In genomic region chr6:29414588-29414987, GRCh38 we compare ENCODE assay signal across 21 cellular contexts. TPM values are rescaled to one million over a fixed set of nuclear protein-coding genes. Genes with fewer than 3 reads are reported as not detected.
DNase-seq lines count a peak whose midpoint lies in the region; ATAC-seq and TF ChIP-seq lines count a peak whose summit lies in the region.
"Had no signal": no experiment of that assay in that cellular context is flagged by ENCODE, and none has a peak within 500 bp of the region (broad histone marks: within the 10 kb centered on the region; RNA-seq: fewer than 3 reads in every experiment).

OR12D1 (plus strand) TSS chr6:29414928.

- H3K36me3 Mint-ChIP-seq in osteocyte (ENCODE audit: unreplicated experiment): no peaks in the 10 kb centered on the region
- H3K36me3 Mint-ChIP-seq: activated CD8-positive, alpha-beta memory T cell treated with anti-CD3 and anti-CD28 coated beads, Interleukin-2, amount 10 ng/mL, durations not matched to agents 7 days and 5 days had no signal

- H3K4me3 Mint-ChIP-seq in stimulated activated naive CD8-positive, alpha-beta T cell treated with anti-CD3 and anti-CD28 coated beads, Interleukin-15, amount 100 ng/mL, for 72 hours: no peak within 1 kb of the TSS
- no peak within 1 kb of the TSS for H3K4me3 Mint-ChIP-seq in osteocyte (ENCODE audit: unreplicated experiment)
- H3K4me3 Mint-ChIP-seq: activated CD8-positive, alpha-beta memory T cell treated with anti-CD3 and anti-CD28 coated beads, Interleukin-2, amount 10 ng/mL, durations not matched to agents 7 days and 5 days; naive B cell had no signal

- no peak within 1 kb of the TSS for H3K27ac Mint-ChIP-seq in stimulated activated naive CD8-positive, alpha-beta T cell treated with anti-CD3 and anti-CD28 coated beads, Interleukin-15, amount 100 ng/mL, for 72 hours
- no peak within 1 kb of the TSS for H3K27ac Mint-ChIP-seq in osteocyte (ENCODE audit: unreplicated experiment)
- H3K27ac Mint-ChIP-seq: activated CD8-positive, alpha-beta memory T cell treated with anti-CD3 and anti-CD28 coated beads, Interleukin-2, amount 10 ng/mL, durations not matched to agents 7 days and 5 days; naive B cell had no signal

- H3K36me3 ChIP-seq in brain microvascular endothelial cell (replicated peaks): no peaks in the 10 kb centered on the region
- H3K36me3 ChIP-seq: esophagus squamous epithelium, left ventricle myocardium inferior, right atrium auricular region had no signal

- H3K4me3 ChIP-seq in brain microvascular endothelial cell (ENCODE audit: low read depth, low read length): no peak within 1 kb of the TSS
- H3K4me3 ChIP-seq: esophagus squamous epithelium, left ventricle myocardium inferior, right atrium auricular region had no signal

- H3K9me3 Mint-ChIP-seq in stimulated activated naive CD8-positive, alpha-beta T cell treated with anti-CD3 and anti-CD28 coated beads, Interleukin-15, amount 100 ng/mL, for 72 hours: peaks cover 22 to 30% of the 10 kb centered on the region in 2 donors
- peaks cover 19% of the 10 kb centered on the region for H3K9me3 Mint-ChIP-seq in osteocyte (ENCODE audit: unreplicated experiment)

- in situ Hi-C loops in brain microvascular endothelial cell (cut with HindIII; ENCODE audit: low pct_ligation_motif_present, low sequenced_read_pairs): no loop called here

- H3K27me3 ChIP-seq in brain microvascular endothelial cell (replicated peaks): no peaks in the 10 kb centered on the region
- H3K27me3 ChIP-seq: esophagus squamous epithelium, right atrium auricular region had no signal

- H3K27ac ChIP-seq in C4-2B (no peak within 1 kb of the TSS), brain microvascular endothelial cell (no peak within 1 kb of the TSS)
- H3K27ac ChIP-seq: esophagus squamous epithelium, left ventricle myocardium inferior, right atrium auricular region had no signal

- TF ChIP-seq CTCF in C4-2B (conservative IDR thresholded peaks at IDR 0.05): peak; percentile 46
- peak; percentile 20; the same call in 1 of the 2 replicates for TF ChIP-seq CTCF in LNCAP (IDR thresholded peaks at IDR 0.05)
- TF ChIP-seq CTCF in brain microvascular endothelial cell (IDR thresholded peaks at IDR 0.05; ENCODE audit: low read depth, low read length, missing control alignments): peak; percentile 27
- no peak for TF ChIP-seq CTCF in osteocyte (IDR thresholded peaks at IDR 0.05)

- H3K27me3 Mint-ChIP-seq in stimulated activated naive CD8-positive, alpha-beta T cell treated with anti-CD3 and anti-CD28 coated beads, Interleukin-15, amount 100 ng/mL, for 72 hours: peaks cover 44% of the 10 kb centered on the region
- peaks cover 5% of the 10 kb centered on the region for H3K27me3 Mint-ChIP-seq in osteocyte (ENCODE audit: unreplicated experiment)

- no peaks in the 10 kb centered on the region for H3K4me1 Mint-ChIP-seq in stimulated activated naive CD8-positive, alpha-beta T cell treated with anti-CD3 and anti-CD28 coated beads, Interleukin-15, amount 100 ng/mL, for 72 hours
- no peaks in the 10 kb centered on the region for H3K4me1 Mint-ChIP-seq in osteocyte (ENCODE audit: unreplicated experiment)
- H3K4me1 Mint-ChIP-seq: activated CD8-positive, alpha-beta memory T cell treated with anti-CD3 and anti-CD28 coated beads, Interleukin-2, amount 10 ng/mL, durations not matched to agents 7 days and 5 days; naive B cell had no signal

- no peak for DNase-seq in brain microvascular endothelial cell
- DNase-seq in left lobe of liver (ENCODE audit: low spot score): no peak
- no peak for DNase-seq in medulla oblongata (ENCODE audit: extremely low spot score)
- DNase-seq in stimulated activated naive CD8-positive, alpha-beta T cell treated with anti-CD3 and anti-CD28 coated beads, Interleukin-15, amount 100 ng/mL, for 72 hours: no peak
- DNase-seq in osteocyte (ENCODE audit: extremely low spot score, unreplicated experiment): no peak
- no peak for DNase-seq in ecto neural progenitor cell (ENCODE audit: low spot score)
- DNase-seq: activated CD4-positive, CD25-positive, alpha-beta regulatory T cell; activated CD8-positive, alpha-beta memory T cell treated with anti-CD3 and anti-CD28 coated beads, Interleukin-2, amount 10 ng/mL, durations not matched to agents 7 days and 5 days; activated gamma-delta T cell; aorta; esophagus squamous epithelium; Kasumi-1; left ventricle myocardium inferior; naive B cell; NCI-H1436 treated with DMSO at 0.1 percent for 48 hours; NCI-H446 had no signal

- ATAC-seq in left lobe of liver: peak; percentile 64
- no peak for ATAC-seq in stimulated activated naive CD8-positive, alpha-beta T cell treated with anti-CD3 and anti-CD28 coated beads, Interleukin-15, amount 100 ng/mL, for 72 hours
- ATAC-seq: activated CD8-positive, alpha-beta memory T cell treated with anti-CD3 and anti-CD28 coated beads, Interleukin-2, amount 10 ng/mL, durations not matched to agents 7 days and 5 days had no signal

RNA-seq across cellular contexts. Expression of gene OR12D1, which starts in this region (rescaled TPM):
- total RNA-seq in left lobe of liver (not detected), osteocyte (not detected in 2 replicates)
- total RNA-seq: activated CD8-positive, alpha-beta memory T cell treated with anti-CD3 and anti-CD28 coated beads, Interleukin-2, amount 10 ng/mL, durations not matched to agents 7 days and 5 days; aorta; Caco-2; dermis microvascular lymphatic vessel endothelial cell; esophagus squamous epithelium; left ventricle myocardium inferior; right atrium auricular region had no signal

Comparison
In these comparisons a context has a peak if more than half of its experiments do, and no peak if none do; other contexts are left out.
1. Peak in ATAC-seq in left lobe of liver; RNA of the gene not detected or under 1 TPM.